In the genomic region with DNA sequence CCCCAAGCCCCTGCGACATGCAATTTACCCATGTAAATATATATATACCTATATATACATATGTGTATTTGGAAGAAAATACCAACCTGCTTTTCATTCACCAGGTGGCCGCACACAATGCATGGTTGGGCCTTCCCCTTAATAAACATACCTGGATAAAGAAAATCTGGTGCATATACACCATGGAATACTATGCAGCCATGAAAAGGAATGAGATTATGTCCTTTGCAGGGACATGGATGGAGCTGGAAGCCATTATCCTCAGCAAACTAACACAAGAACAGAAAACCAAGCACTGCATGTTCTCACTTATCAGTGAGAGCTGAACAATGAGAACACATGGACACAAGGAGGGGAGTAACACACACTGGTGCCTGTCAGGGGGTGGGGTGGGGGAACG, we compare ENCODE assay signal across 2 cellular contexts.
A peak's percentile ranks its signal among the peaks of the same experiment; 100 is the strongest.
TF ChIP-seq lines count a peak whose summit lies in the region.

No MANE protein-coding gene starts in this region.

TF ChIP-seq in HEK293, 187 proteins besides CTCF, POLR2A, EP300 and RAD21:
- TF ChIP-seq ZNF146 (tag by site-specific recombination; IDR thresholded peaks at IDR 0.05) = peak; percentile 82; the same call in 1 of the 2 replicates

TF ChIP-seq in K562, 482 proteins besides CTCF, POLR2A, EP300 and RAD21:
- peak; percentile 72 for TF ChIP-seq ZNF146 (CRISPR knock-in tag; IDR thresholded peaks at IDR 0.05; ENCODE audit: unreplicated experiment)
